Comparison of ENCODE assay signal across 9 cellular contexts in genomic region chr14:100058777-100059432, GRCh38. TPM values are rescaled to one million over a fixed set of nuclear protein-coding genes. Genes with fewer than 3 reads are reported as not detected.
DNase-seq lines count a peak whose midpoint lies in the region; ATAC-seq and TF ChIP-seq lines count a peak whose summit lies in the region.
"Had no signal": no experiment of that assay in that cellular context is flagged by ENCODE, and none has a peak within 500 bp of the region (broad histone marks: within the 10 kb centered on the region; RNA-seq: fewer than 3 reads in every experiment).

No MANE protein-coding gene starts in this region.

- no peaks in the 10 kb centered on the region for H3K9me3 ChIP-seq in esophagus squamous epithelium

- no peaks in the 10 kb centered on the region for H3K36me3 ChIP-seq in esophagus squamous epithelium

- H3K4me1 ChIP-seq in esophagus squamous epithelium = peaks cover 17 to 58% (median 18%) of the 10 kb centered on the region in 3 donors

- H3K4me3 ChIP-seq in esophagus squamous epithelium = no peak overlapping the region

- WGBS in esophagus squamous epithelium, 2 donors = 64 to 65% methylated on average over 4 of the region's 4 CpGs

- TF ChIP-seq CTCF in esophagus squamous epithelium (IDR thresholded peaks at IDR 0.05) = no peak

- intact Hi-C loops in esophagus squamous epithelium (cut with DNase I) = loop anchor here (10.0 kb wide), 1 partner anchor 46 kb away; no protein-coding TSS in a partner anchor

- peak overlapping the region in 3 of 4 donors; percentile 68 to 79 (median 77) for H3K27ac ChIP-seq in esophagus squamous epithelium

- DNase-seq in esophagus squamous epithelium (lab: John Stamatoyannopoulos, UW) (no peak), NCI-H146 treated with DMSO at 0.1 percent for 48 hours (lab: John Stamatoyannopoulos, UW; ENCODE audit: unreplicated experiment) (no peak), RKO (ENCODE audit: low spot score) (no peak), HuH-7.5 (ENCODE audit: low spot score) (no peak)
- DNase-seq in NK-92 treated with Interleukin-12 subunit alpha and Interleukin-12 subunit beta, amount 100 ng/mL, for 24 hours (lab: John Stamatoyannopoulos, UW) = no peak
- DNase-seq: GDM1 had no signal

- no peaks in the 10 kb centered on the region for H3K27me3 ChIP-seq in esophagus squamous epithelium

- ATAC-seq in GM18517 (IDR thresholded peaks at IDR 0.05; ENCODE audit: unreplicated experiment) = peak; percentile 71
- ATAC-seq in GM21423 (IDR thresholded peaks at IDR 0.05; ENCODE audit: unreplicated experiment) = peak; percentile 62
- ATAC-seq in HG03378 (IDR thresholded peaks at IDR 0.05; ENCODE audit: unreplicated experiment) = peak; percentile 66

- no peak for TF ChIP-seq POLR2A in esophagus squamous epithelium (IDR thresholded peaks at IDR 0.05)

RNA-seq across cellular contexts. Expression of gene EVL, which starts 6.3 kb away (rescaled TPM):
- total RNA-seq in esophagus squamous epithelium = 10 to 100 TPM; 20.0 to 61.2 (median 25.8) TPM
